ENCODE assay signal across 8 cellular contexts in genomic region chr13:20492641-20493040, GRCh38. TPM values are rescaled to one million over a fixed set of nuclear protein-coding genes. Genes with fewer than 3 reads are reported as not detected.
A peak's percentile ranks its signal among the peaks of the same experiment; 100 is the strongest.
DNase-seq lines count a peak whose midpoint lies in the region; ATAC-seq and TF ChIP-seq lines count a peak whose summit lies in the region.

No MANE protein-coding gene starts in this region.

- intact Hi-C loops in left lung (cut with DNase I) (loop anchor here in 1 of 2 donors (10.0 kb wide), 1 partner anchor 432 kb away; no protein-coding TSS in a partner anchor), vagina (cut with DNase I) (no loop called here)

- H3K9me3 ChIP-seq in left lung: no peaks in the 10 kb centered on the region
- H3K9me3 ChIP-seq in vagina: no peaks in the 10 kb centered on the region

- DNase-seq in DMS 273 (lab: John Stamatoyannopoulos, UW; ENCODE audit: unreplicated experiment) (peak; percentile 43), DMS 273 treated with DMSO at 0.1 percent for 48 hours (lab: John Stamatoyannopoulos, UW) (no peak), NAMALWA (ENCODE audit: low spot score) (peak; percentile 39), left lung (no peak), vagina (ENCODE audit: extremely low spot score in 2 of 2) (no peak)
- DNase-seq in activated naive CD4-positive, alpha-beta T cell treated with anti-CD3 and anti-CD28 coated beads, Interleukin-2, amount 50 U/mL, for 72 hours (ENCODE audit: low spot score in 2 of 2): peak in 1 of 2 donors; percentile 67

- H3K27ac Mint-ChIP-seq in activated naive CD4-positive, alpha-beta T cell treated with anti-CD3 and anti-CD28 coated beads, Interleukin-2, amount 50 U/mL, for 72 hours: no peak overlapping the region

- H3K36me3 Mint-ChIP-seq in activated naive CD4-positive, alpha-beta T cell treated with anti-CD3 and anti-CD28 coated beads, Interleukin-2, amount 50 U/mL, for 72 hours: no peaks in the 10 kb centered on the region

- H3K36me3 ChIP-seq in left lung: peaks cover 0 to 8% of the 10 kb centered on the region in 2 donors
- peaks cover 0 to 7% of the 10 kb centered on the region in 2 donors for H3K36me3 ChIP-seq in vagina

- H3K4me1 ChIP-seq in left lung (peaks cover 0 to 13% of the 10 kb centered on the region in 2 donors), vagina (peaks cover 7% of the 10 kb centered on the region)

- no peak overlapping the region for H3K4me3 ChIP-seq in left lung
- H3K4me3 ChIP-seq in vagina: no peak overlapping the region

- no peaks in the 10 kb centered on the region for H3K9me3 Mint-ChIP-seq in activated naive CD4-positive, alpha-beta T cell treated with anti-CD3 and anti-CD28 coated beads, Interleukin-2, amount 50 U/mL, for 72 hours

- H3K27me3 ChIP-seq in left lung: no peaks in the 10 kb centered on the region
- no peaks in the 10 kb centered on the region for H3K27me3 ChIP-seq in vagina

- H3K27ac ChIP-seq in left lung (no peak overlapping the region), vagina (no peak overlapping the region)

- peak; percentile 69 to 73 for ATAC-seq in activated naive CD4-positive, alpha-beta T cell treated with anti-CD3 and anti-CD28 coated beads, Interleukin-2, amount 50 U/mL, for 72 hours
- ATAC-seq in left lung: peak; percentile 9
- no peak for ATAC-seq in HG02623 (IDR thresholded peaks at IDR 0.05; ENCODE audit: unreplicated experiment)
- no peak for ATAC-seq in GM21825 (IDR thresholded peaks at IDR 0.05; ENCODE audit: unreplicated experiment)

- TF ChIP-seq CTCF in left lung (IDR thresholded peaks at IDR 0.05): no peak
- TF ChIP-seq CTCF in vagina (IDR thresholded peaks at IDR 0.05): no peak

- TF ChIP-seq POLR2A in vagina (IDR thresholded peaks at IDR 0.05): no peak

RNA-seq across cellular contexts. Expression of gene CRYL1, which starts 33.0 kb away (rescaled TPM):
- 10 to 100 TPM in 1 of 2 donors, 1 to 10 TPM in 1; 9.0 to 10.1 TPM for total RNA-seq in activated naive CD4-positive, alpha-beta T cell treated with anti-CD3 and anti-CD28 coated beads, Interleukin-2, amount 50 U/mL, for 72 hours
- total RNA-seq in left lung (10 to 100 TPM; 15.5 to 31.8 TPM), vagina (35.4 TPM)

Comparison
In these comparisons a context has a peak if more than half of its experiments do, and no peak if none do; other contexts are left out.
1. DNase-seq: peak in DMS 273 (single experiment) and NAMALWA (single experiment); none in DMS 273 treated with DMSO at 0.1 percent for 48 hours (single experiment), left lung (0 of 2) and vagina (0 of 2).
2. ATAC-seq: peak in activated naive CD4-positive, alpha-beta T cell treated with anti-CD3 and anti-CD28 coated beads, Interleukin-2, amount 50 U/mL, for 72 hours (2 of 2) and left lung (single experiment); none in HG02623 (single experiment) and GM21825 (single experiment).